8 cellular contexts compared by ENCODE assay signal in the genomic region with DNA sequence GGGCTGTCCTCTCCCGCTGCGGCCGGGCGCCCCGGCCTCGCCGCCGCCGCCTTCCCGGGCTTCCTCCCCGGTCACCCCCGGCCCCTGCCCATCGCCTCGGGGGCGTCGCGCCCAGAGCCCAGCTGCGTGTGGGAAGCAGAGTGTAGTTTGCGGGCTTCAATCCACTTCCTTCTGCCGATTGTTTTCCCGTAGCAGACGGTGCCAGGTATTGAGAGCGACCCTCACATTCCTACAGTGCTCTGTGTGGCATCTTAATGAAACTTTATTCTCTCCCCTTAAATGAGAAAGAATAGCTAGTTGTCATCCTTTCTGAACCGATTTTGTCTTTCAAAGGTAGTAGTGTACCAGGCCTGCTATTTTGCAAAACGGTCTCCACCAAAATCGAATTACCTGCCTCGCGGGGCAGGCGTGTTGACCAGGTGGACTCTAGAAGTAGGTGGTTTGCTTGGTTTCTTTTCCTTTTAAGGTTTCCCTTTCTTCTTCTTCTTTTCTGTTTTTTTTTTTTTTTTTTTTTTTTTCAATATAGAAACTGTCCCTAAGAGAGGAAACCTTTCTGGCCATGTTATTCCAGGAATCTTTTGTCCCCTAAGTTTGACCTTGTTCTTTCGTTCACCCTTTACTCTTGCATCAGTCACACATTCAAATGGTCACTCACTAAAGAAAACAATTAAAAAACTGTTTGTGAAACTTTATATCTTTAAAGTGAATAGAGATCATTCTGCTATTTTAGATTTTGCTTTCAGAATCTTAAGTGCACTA. TPM values are rescaled to one million over a fixed set of nuclear protein-coding genes. Genes with fewer than 3 reads are reported as not detected.
A peak's percentile ranks its signal among the peaks of the same experiment; 100 is the strongest.
DNase-seq lines count a peak whose midpoint lies in the region; ATAC-seq and TF ChIP-seq lines count a peak whose summit lies in the region.

No MANE protein-coding gene starts in this region.

- H3K4me2 ChIP-seq in OCI-LY3 (ENCODE audit: low read length): peak overlapping the region; percentile 85

- no peak for ATAC-seq in Right ventricle myocardium superior (ENCODE audit: poor library complexity)
- no peak for ATAC-seq in mucosa of descending colon
- peak; percentile 3 for ATAC-seq in aorta (ENCODE audit: low FRiP score)
- ATAC-seq in HG03280 (IDR thresholded peaks at IDR 0.05; ENCODE audit: unreplicated experiment): no peak

- H3K79me2 ChIP-seq in OCI-LY3 (ENCODE audit: low read length): peaks cover 51% of the 10 kb centered on the region

- H3K4me3 ChIP-seq in cardiac muscle cell (peak overlapping the region; percentile 97), OCI-LY3 (ENCODE audit: low read length) (peak overlapping the region; percentile 80), colonic mucosa (peak overlapping the region; percentile 78), mucosa of descending colon (peak overlapping the region; percentile 71), aorta (ENCODE audit: low read length in 2 of 2) (peak overlapping the region; percentile 95 to 98)

- H3K9me3 ChIP-seq in cardiac muscle cell (ENCODE audit: low read depth): no peaks in the 10 kb centered on the region
- no peaks in the 10 kb centered on the region for H3K9me3 ChIP-seq in OCI-LY3 (ENCODE audit: insufficient read depth, low read length)
- no peaks in the 10 kb centered on the region for H3K9me3 ChIP-seq in colonic mucosa
- H3K9me3 ChIP-seq in mucosa of descending colon: no peaks in the 10 kb centered on the region
- no peaks in the 10 kb centered on the region for H3K9me3 ChIP-seq in aorta (ENCODE audit: control insufficient read depth, low read length)

- intact Hi-C loops in Right ventricle myocardium superior (cut with DNase I): loop anchor here (10.0 kb wide), 1 partner anchor 84 kb away; no protein-coding TSS in a partner anchor
- intact Hi-C loops in colonic mucosa (cut with DNase I): loop anchor here (10.0 kb wide), 1 partner anchor 94 kb away; no protein-coding TSS in a partner anchor
- intact Hi-C loops in mucosa of descending colon (cut with DNase I, micrococcal nuclease): no loop called here
- intact Hi-C loops in aorta (cut with DNase I): loop anchor here in 1 of 2 donors (10.0 kb wide), 1 partner anchor 104 kb away; no protein-coding TSS in a partner anchor

- no peak overlapping the region for H2AFZ ChIP-seq in OCI-LY3 (ENCODE audit: low read depth, low read length)

- peaks cover 8% of the 10 kb centered on the region; the same call in 1 of the 2 replicates for H4K20me1 ChIP-seq in OCI-LY3 (ENCODE audit: insufficient read depth, low read length)

- no peak for DNase-seq in cardiac muscle cell (ENCODE audit: low read depth in 1 of 2, low spot score in 1 of 2)
- no peak for DNase-seq in Right ventricle myocardium superior
- DNase-seq in colonic mucosa: peak; percentile 39
- peak in 2 of 3 donors; percentile 43 to 73 for DNase-seq in mucosa of descending colon
- no peak for DNase-seq in aorta
- no peak for DNase-seq in NCI-H510A (lab: John Stamatoyannopoulos, UW)

- H3K27ac ChIP-seq in cardiac muscle cell: peak overlapping the region; percentile 97
- peak overlapping the region; percentile 64 for H3K27ac ChIP-seq in OCI-LY3 (ENCODE audit: low read length)
- peak overlapping the region; percentile 93 for H3K27ac ChIP-seq in colonic mucosa
- peak overlapping the region; percentile 93 to 94 for H3K27ac ChIP-seq in aorta (ENCODE audit: low read depth in 1 of 2, low read length in 2 of 2)

- WGBS in aorta, 2 donors: 1% methylated on average over 19 to 30 of the region's 30 CpGs

- no peak for TF ChIP-seq CTCF in cardiac muscle cell (IDR thresholded peaks at IDR 0.05; ENCODE audit: low read depth, low read length)
- TF ChIP-seq CTCF in OCI-LY3 (IDR thresholded peaks at IDR 0.05; ENCODE audit: low read depth, low read length): no peak
- TF ChIP-seq CTCF in colonic mucosa (IDR thresholded peaks at IDR 0.05): no peak
- TF ChIP-seq CTCF in mucosa of descending colon (IDR thresholded peaks at IDR 0.05): no peak

- H3K36me3 ChIP-seq in cardiac muscle cell: no peaks in the 10 kb centered on the region
- H3K36me3 ChIP-seq in OCI-LY3 (replicated peaks; ENCODE audit: low read depth, low read length): no peaks in the 10 kb centered on the region
- H3K36me3 ChIP-seq in colonic mucosa: no peaks in the 10 kb centered on the region
- no peaks in the 10 kb centered on the region for H3K36me3 ChIP-seq in mucosa of descending colon (ENCODE audit: low read depth)
- H3K36me3 ChIP-seq in aorta (ENCODE audit: control insufficient read depth in 1 of 2, insufficient read depth in 2 of 2, low read length in 1 of 2): no peaks in the 10 kb centered on the region

- no peaks in the 10 kb centered on the region for H3K27me3 ChIP-seq in cardiac muscle cell
- peaks cover 3% of the 10 kb centered on the region; the same call in 1 of the 2 replicates for H3K27me3 ChIP-seq in OCI-LY3 (ENCODE audit: low read depth, low read length)
- no peaks in the 10 kb centered on the region for H3K27me3 ChIP-seq in colonic mucosa
- no peaks in the 10 kb centered on the region for H3K27me3 ChIP-seq in aorta (ENCODE audit: control insufficient read depth in 1 of 2, insufficient read depth in 2 of 2, low read length in 1 of 2)

- H3K9ac ChIP-seq in OCI-LY3 (ENCODE audit: low read length) (peak overlapping the region; percentile 58), colonic mucosa (ENCODE audit: low read depth in 2 of 2, low read length in 2 of 2) (peak overlapping the region; percentile 84 to 94)

- H3K4me1 ChIP-seq in cardiac muscle cell (ENCODE audit: low read depth): peaks cover 5% of the 10 kb centered on the region
- peaks cover 13% of the 10 kb centered on the region for H3K4me1 ChIP-seq in OCI-LY3 (ENCODE audit: low read length)
- H3K4me1 ChIP-seq in colonic mucosa: peaks cover 4% of the 10 kb centered on the region
- peaks cover 24% of the 10 kb centered on the region for H3K4me1 ChIP-seq in mucosa of descending colon (ENCODE audit: low read depth)
- peaks cover 0 to 2% of the 10 kb centered on the region in 2 donors for H3K4me1 ChIP-seq in aorta (ENCODE audit: control insufficient read depth in 1 of 2, insufficient read depth in 2 of 2, low read length in 2 of 2)

RNA-seq across cellular contexts. Expression of a gene that starts 0.9 kb away (rescaled TPM):
- total RNA-seq in cardiac muscle cell: 24.6 and 39.0 TPM in 2 replicates
- polyA plus RNA-seq in cardiac muscle cell: 23.5 and 31.5 TPM in 2 replicates
- 46.0 TPM for total RNA-seq in Right ventricle myocardium superior
- 10 to 100 TPM; 30.5 to 46.7 TPM for total RNA-seq in colonic mucosa
- total RNA-seq in mucosa of descending colon: 10 to 100 TPM; 33.5 to 48.2 (median 43.3) TPM
- 10 to 100 TPM; 39.4 to 54.2 TPM for total RNA-seq in aorta
- 10 to 100 TPM in 1 of 2 donors, 1 to 10 TPM in 1; 9.3 to 11.5 TPM for polyA plus RNA-seq in aorta

Comparison
In these comparisons a context has a peak if more than half of its experiments do, and no peak if none do; other contexts are left out.
1. DNase-seq: peak in colonic mucosa (single experiment) and mucosa of descending colon (2 of 3); none in cardiac muscle cell (0 of 2), Right ventricle myocardium superior (single experiment), aorta (0 of 2) and NCI-H510A (single experiment).
2. intact Hi-C loops: an anchor here in Right ventricle myocardium superior (10.0 kb wide) and colonic mucosa (10.0 kb wide); none called in mucosa of descending colon.
3. Peak in every context shown above with its lines, with median percentiles within 50 percentile points of each other: H3K27ac ChIP-seq and H3K4me3 ChIP-seq.